In genomic region chr11:61333638-61334433, GRCh38 we compare ENCODE assay signal across 8 cellular contexts. TPM values are rescaled to one million over a fixed set of nuclear protein-coding genes. Genes with fewer than 3 reads are reported as not detected.
DNase-seq lines count a peak whose midpoint lies in the region; ATAC-seq, FAIRE-seq and TF ChIP-seq lines count a peak whose summit lies in the region.

No MANE protein-coding gene starts in this region.

- ATAC-seq in pancreas (no peak), HG03439 (IDR thresholded peaks at IDR 0.05; ENCODE audit: unreplicated experiment) (no peak), GM21423 (IDR thresholded peaks at IDR 0.05; ENCODE audit: unreplicated experiment) (no peak)

- no peaks in the 10 kb centered on the region for H3K9me3 Mint-ChIP-seq in endothelial cell (ENCODE audit: unreplicated experiment)

- H3K27me3 Mint-ChIP-seq in endothelial cell (ENCODE audit: unreplicated experiment) = peaks cover 4% of the 10 kb centered on the region

- H3K4me1 ChIP-seq in Peyer's patch = peaks cover 6 to 31% (median 11%) of the 10 kb centered on the region in 4 donors
- peaks cover 22 to 36% (median 27%) of the 10 kb centered on the region in 3 donors for H3K4me1 ChIP-seq in pancreas

- peaks cover 21% of the 10 kb centered on the region for H3K4me1 Mint-ChIP-seq in endothelial cell (ENCODE audit: unreplicated experiment)

- H3K9me3 ChIP-seq in Peyer's patch (no peaks in the 10 kb centered on the region), pancreas (no peaks in the 10 kb centered on the region)

- TF ChIP-seq CTCF in Peyer's patch (IDR thresholded peaks at IDR 0.05) (no peak), endothelial cell (IDR thresholded peaks at IDR 0.05; ENCODE audit: unreplicated experiment) (no peak), pancreas (IDR thresholded peaks at IDR 0.05) (no peak)

- H3K4me3 ChIP-seq in Peyer's patch = peak overlapping the region; percentile 79 to 91 (median 84)
- H3K4me3 ChIP-seq in pancreas = peak overlapping the region; percentile 66 to 98 (median 83)

- H3K27ac ChIP-seq in Peyer's patch = peak overlapping the region; percentile 88 to 98 (median 94)
- H3K27ac ChIP-seq in pancreas = peak overlapping the region; percentile 76 to 89 (median 85)

- no peak for TF ChIP-seq POLR2A in GM12892 (IDR thresholded peaks at IDR 0.05; ENCODE audit: low read depth, low read length)
- TF ChIP-seq POLR2A in Peyer's patch (IDR thresholded peaks at IDR 0.05) = no peak

- peak overlapping the region; percentile 95 for H3K27ac Mint-ChIP-seq in endothelial cell (ENCODE audit: unreplicated experiment)

- H3K4me3 Mint-ChIP-seq in endothelial cell (ENCODE audit: unreplicated experiment) = peak overlapping the region; percentile 98

- H3K27me3 ChIP-seq in Peyer's patch (no peaks in the 10 kb centered on the region), pancreas (no peaks in the 10 kb centered on the region)

- WGBS in pancreas, 2 donors = 29 to 30% methylated on average over 14 of the region's 14 CpGs

- H3K36me3 Mint-ChIP-seq in endothelial cell (ENCODE audit: low read depth, unreplicated experiment) = peaks cover 10% of the 10 kb centered on the region

- in situ Hi-C loops in G401 (cut with HindIII; ENCODE audit: low sequenced_read_pairs) = no loop called here

- intact Hi-C loops in pancreas (cut with DNase I) = no loop called here

- H3K36me3 ChIP-seq in Peyer's patch (peaks cover 0 to 32% (median 0%) of the 10 kb centered on the region in 3 donors), pancreas (peaks cover 0 to 8% (median 0%) of the 10 kb centered on the region in 3 donors)

- FAIRE-seq in GM12892 (lab: Jason Lieb, UNC) (peak; percentile 57), pancreas (lab: Jason Lieb, UNC) (no peak)

- DNase-seq in GM12892 (ENCODE audit: insufficient read length) (no peak), Peyer's patch (no peak), endothelial cell (ENCODE audit: low spot score) (no peak), pancreas (no peak), G401 (ENCODE audit: low spot score) (no peak)
- no peak for DNase-seq in NK-92 treated with Interleukin-12 subunit alpha and Interleukin-12 subunit beta, amount 100 ng/mL, for 24 hours (lab: John Stamatoyannopoulos, UW)

RNA-seq across cellular contexts. Expression of gene TKFC, which starts 0.8 kb away (rescaled TPM):
- 42.6 TPM for polyA plus RNA-seq in GM12892 (2012; ENCODE audit: missing spikeins)
- total RNA-seq in Peyer's patch (100 to 1,000 TPM; 172 to 755 (median 689) TPM), endothelial cell (ENCODE audit: unreplicated experiment) (53.1 TPM), pancreas (10 to 100 TPM; 25.6 to 40.6 (median 32.9) TPM)
- 10 to 100 TPM; 40.7 to 66.7 TPM for polyA plus RNA-seq in pancreas
- 22.8 and 36.1 TPM in 2 replicates for total RNA-seq in G401 (2014; rRNA removed; shearing (Covaris generic))

RNA-seq across cellular contexts. Expression of gene DDB1, which starts 0.9 kb away (rescaled TPM):
- polyA plus RNA-seq in GM12892 (2012; ENCODE audit: missing spikeins) = 126 TPM
- total RNA-seq in Peyer's patch (100 to 1,000 TPM in 3 of 4 donors, 10 to 100 TPM in 1; 76.7 to 168 (median 136) TPM), endothelial cell (ENCODE audit: unreplicated experiment) (239 TPM), pancreas (10 to 100 TPM; 62.8 to 84.4 (median 74.5) TPM)
- polyA plus RNA-seq in pancreas = 10 to 100 TPM; 50.9 to 83.8 TPM
- total RNA-seq in G401 (2014; rRNA removed; shearing (Covaris generic)) = 319 and 332 TPM in 2 replicates

RNA-seq across cellular contexts. Expression of gene CYB561A3, which starts 27.8 kb away (rescaled TPM):
- 31.1 TPM for polyA plus RNA-seq in GM12892 (2012; ENCODE audit: missing spikeins)
- total RNA-seq in Peyer's patch = 100 to 1,000 TPM in 1 of 4 donors, 10 to 100 TPM in 3; 75.9 to 112 (median 87.4) TPM
- 21.6 TPM for total RNA-seq in endothelial cell (ENCODE audit: unreplicated experiment)
- total RNA-seq in pancreas = 10 to 100 TPM; 16.5 to 26.2 (median 22.7) TPM
- polyA plus RNA-seq in pancreas = 10 to 100 TPM; 14.8 to 19.7 TPM
- 19.0 and 20.4 TPM in 2 replicates for total RNA-seq in G401 (2014; rRNA removed; shearing (Covaris generic))

RNA-seq across cellular contexts. Expression of gene TMEM138, which starts 28.3 kb away (rescaled TPM):
- polyA plus RNA-seq in GM12892 (2012; ENCODE audit: missing spikeins) = 32.2 TPM
- total RNA-seq in Peyer's patch = 10 to 100 TPM; 44.7 to 63.5 (median 48.1) TPM
- total RNA-seq in endothelial cell (ENCODE audit: unreplicated experiment) = 18.8 TPM
- 10 to 100 TPM; 10.8 to 20.4 (median 13.7) TPM for total RNA-seq in pancreas
- 10 to 100 TPM; 32.8 to 39.2 TPM for polyA plus RNA-seq in pancreas
- total RNA-seq in G401 (2014; rRNA removed; shearing (Covaris generic)) = 16.7 and 18.1 TPM in 2 replicates

RNA-seq across cellular contexts. Expression of gene VWCE, which starts 38.7 kb away (rescaled TPM):
- 3.6 TPM for polyA plus RNA-seq in GM12892 (2012; ENCODE audit: missing spikeins)
- total RNA-seq in Peyer's patch (1 to 10 TPM in 1 of 4 donors, under 1 TPM in 1, not detected in 2; 0.85 to 1.2 TPM), endothelial cell (ENCODE audit: unreplicated experiment) (25.3 TPM), pancreas (under 1 TPM; 0.16 to 0.90 (median 0.30) TPM)
- under 1 TPM; 0.72 to 0.77 TPM for polyA plus RNA-seq in pancreas
- 7.3 and 9.5 TPM in 2 replicates for total RNA-seq in G401 (2014; rRNA removed; shearing (Covaris generic))
